Comparison of ENCODE assay signal across 8 cellular contexts in genomic region chr9:13033959-13034695, GRCh38.
DNase-seq lines count a peak whose midpoint lies in the region; ATAC-seq, FAIRE-seq and TF ChIP-seq lines count a peak whose summit lies in the region.
"Had no signal": no experiment of that assay in that cellular context is flagged by ENCODE, and none has a peak within 500 bp of the region (broad histone marks: within the 10 kb centered on the region; RNA-seq: fewer than 3 reads in every experiment).

No MANE protein-coding gene starts in this region.

- H3K4me3 ChIP-seq in PC-3 (ENCODE audit: low read length) (peak overlapping the region; percentile 65), H1 (ENCODE audit: extremely low read depth in 1 of 4, insufficient read depth in 2 of 4, low read depth in 3 of 4, low read length in 4 of 4) (no peak overlapping the region), upper lobe of right lung (peak overlapping the region; percentile 25)

- H3F3A ChIP-seq in PC-3 (ENCODE audit: low read length, unreplicated experiment), result no peaks in the 10 kb centered on the region

- intact Hi-C loops in PC-3 (cut with micrococcal nuclease), result loop anchor here (1.0 to 10.0 kb wide), 5 partner anchors 50 to 321 kb away; no protein-coding TSS in a partner anchor
- intact Hi-C loops in upper lobe of right lung (cut with DNase I), result no loop called here

- H4K8ac ChIP-seq in H1 (ENCODE audit: extremely low read depth, insufficient read depth, low read length), result no peak overlapping the region

- no peak overlapping the region for H3K27ac Mint-ChIP-seq in activated CD8-positive, alpha-beta memory T cell treated with anti-CD3 and anti-CD28 coated beads, Interleukin-2, amount 10 ng/mL, durations not matched to agents 7 days and 5 days

- H3K4me3 Mint-ChIP-seq in activated CD8-positive, alpha-beta memory T cell treated with anti-CD3 and anti-CD28 coated beads, Interleukin-2, amount 10 ng/mL, durations not matched to agents 7 days and 5 days, result no peak overlapping the region
- H3K4me3 Mint-ChIP-seq: stimulated activated naive CD8-positive, alpha-beta T cell treated with anti-CD3 and anti-CD28 coated beads, Interleukin-15, amount 100 ng/mL, for 72 hours had no signal

- ATAC-seq in PC-3 (peak; percentile 81), upper lobe of right lung (peak; percentile 96)
- no peak for ATAC-seq in activated CD8-positive, alpha-beta memory T cell treated with anti-CD3 and anti-CD28 coated beads, Interleukin-2, amount 10 ng/mL, durations not matched to agents 7 days and 5 days
- ATAC-seq: stimulated activated naive CD8-positive, alpha-beta T cell treated with anti-CD3 and anti-CD28 coated beads, Interleukin-15, amount 100 ng/mL, for 72 hours had no signal

- H3K79me2 ChIP-seq in PC-3 (ENCODE audit: low read length) (no peaks in the 10 kb centered on the region), H1 (ENCODE audit: control insufficient read depth in 1 of 2, insufficient read depth in 2 of 2, low read length in 2 of 2) (no peaks in the 10 kb centered on the region)

- H2BK120ac ChIP-seq in H1 (replicated peaks; ENCODE audit: low read depth, low read length), result no peak overlapping the region

- H3K27me3 ChIP-seq in PC-3 (ENCODE audit: low read length) (no peaks in the 10 kb centered on the region), H1 (replicated peaks in 1 of 4; ENCODE audit: control insufficient read depth in 3 of 4, extremely low read depth in 1 of 4, insufficient read depth in 3 of 4, low read length in 3 of 4) (no peaks in the 10 kb centered on the region), upper lobe of right lung (no peaks in the 10 kb centered on the region)

- no peak overlapping the region for H3K23ac ChIP-seq in H1 (ENCODE audit: insufficient read length)

- no peak for TF ChIP-seq EP300 in H1 (IDR thresholded peaks at IDR 0.05; ENCODE audit: borderline replicate concordance in 1 of 2, low read depth in 2 of 2, low read length in 2 of 2)

- H2AFZ ChIP-seq in PC-3 (ENCODE audit: low read length) (peak overlapping the region; percentile 84), H1 (ENCODE audit: low read length) (no peak overlapping the region; the same call in 1 of the 2 replicates)

- no peak overlapping the region for H2BK20ac ChIP-seq in H1 (ENCODE audit: low read length)

- no peaks in the 10 kb centered on the region for H3K9me2 ChIP-seq in PC-3 (replicated peaks; ENCODE audit: low read length)

- peak; percentile 66 for DNase-seq in KBM-7
- DNase-seq in PC-3, result peak; percentile 84
- DNase-seq in H1 (ENCODE audit: low read depth in 1 of 2, low spot score in 2 of 2), result peak; percentile 49 to 84
- DNase-seq in medulla oblongata (ENCODE audit: extremely low spot score), result peak; percentile 82
- DNase-seq in upper lobe of right lung, result peak; percentile 73
- DNase-seq in activated CD8-positive, alpha-beta memory T cell treated with anti-CD3 and anti-CD28 coated beads, Interleukin-2, amount 10 ng/mL, durations not matched to agents 7 days and 5 days, result no peak

- H4K5ac ChIP-seq in H1 (ENCODE audit: insufficient read length, low read depth, low read length), result no peak overlapping the region

- BruUV-seq in PC-3 (replicated peaks; lab: Mats Ljungman, UMichigan), result no TSS peak

- H2BK12ac ChIP-seq in H1 (ENCODE audit: low read depth, low read length), result no peak overlapping the region

- H4K91ac ChIP-seq in H1 (replicated peaks; ENCODE audit: insufficient read length, low read length), result no peak overlapping the region

- peak overlapping the region; percentile 31; the same call in 1 of the 2 replicates for H3K27ac ChIP-seq in PC-3 (ENCODE audit: low read length)
- no peak overlapping the region for H3K27ac ChIP-seq in H1 (ENCODE audit: low read depth, low read length)
- peak overlapping the region; percentile 42 for H3K27ac ChIP-seq in upper lobe of right lung

- 33% methylated on average over 19 of the region's 19 CpGs; no CpG with 5 or more reads in 1 of the 2 experiments for WGBS in H1 (ENCODE audit: extremely low coverage in 1 of 2, insufficient coverage in 1 of 2, insufficient read length in 1 of 2, insufficient replicate concordance in 2 of 2, low coverage in 1 of 2, low lambda C conversion rate in 2 of 2, missing lambda C conversion rate in 1 of 2), 2 experiments

- POLR2A ChIA-PET in PC-3 (lab: Charles Lee; ENCODE audit: unreplicated experiment), result no interaction called here
- POLR2A ChIA-PET in H1 (lab: Charles Lee; ENCODE audit: partially characterized antibody), result interaction anchor here (1.3 kb wide), 1 partner anchor 315 kb away, joined by 4 read pairs; no protein-coding TSS in a partner anchor

- H3K9me3 Mint-ChIP-seq in activated CD8-positive, alpha-beta memory T cell treated with anti-CD3 and anti-CD28 coated beads, Interleukin-2, amount 10 ng/mL, durations not matched to agents 7 days and 5 days (ENCODE audit: low read depth), result peaks cover 2% of the 10 kb centered on the region

- H3K36me3 ChIP-seq in PC-3 (ENCODE audit: low read depth, low read length), result no peaks in the 10 kb centered on the region
- no peaks in the 10 kb centered on the region for H3K36me3 ChIP-seq in H1 (ENCODE audit: control insufficient read depth in 2 of 4, insufficient read depth in 4 of 4, low read length in 3 of 4)
- H3K36me3 ChIP-seq in upper lobe of right lung, result no peaks in the 10 kb centered on the region

- no peak overlapping the region for H2AK5ac ChIP-seq in H1 (ENCODE audit: low read depth, low read length)

- H3K4me1 ChIP-seq in PC-3 (ENCODE audit: insufficient read depth, low read length) (peaks cover 26% of the 10 kb centered on the region), H1 (replicated peaks in 1 of 4; ENCODE audit: control insufficient read depth in 3 of 4, insufficient read depth in 4 of 4, low read length in 3 of 4) (no peaks in the 10 kb centered on the region), upper lobe of right lung (peaks cover 6% of the 10 kb centered on the region)

- TF ChIP-seq CTCF in GM12873 (IDR thresholded peaks at IDR 0.05; ENCODE audit: insufficient read depth, low read depth, low read length, missing control alignments) (peak; percentile 71), PC-3 (conservative IDR thresholded peaks at IDR 0.05; ENCODE audit: low read depth, low read length) (peak; percentile 79), H1 (IDR thresholded peaks at IDR 0.05; ENCODE audit: control extremely low read depth in 1 of 3, insufficient read depth in 1 of 3, low read depth in 1 of 3, low read length in 3 of 3) (peak; percentile 77 to 85 (median 84)), upper lobe of right lung (IDR thresholded peaks at IDR 0.05) (peak; percentile 70)

- peak; percentile 92 to 97 for TF ChIP-seq RAD21 in H1 (IDR thresholded peaks at IDR 0.05 in 1 of 2, conservative IDR thresholded peaks at IDR 0.05 in 1 of 2; ENCODE audit: low read depth in 2 of 2, low read length in 2 of 2)

- no peak overlapping the region for H3K14ac ChIP-seq in H1 (ENCODE audit: insufficient read length)

- in situ Hi-C loops in KBM-7 (cut with MboI; ENCODE audit: low pct_unique_long_range_greater_than_20kb, low sequenced_read_pairs), result no loop called here

- H3K9me3 ChIP-seq in PC-3 (ENCODE audit: low read length) (no peaks in the 10 kb centered on the region), H1 (ENCODE audit: insufficient read depth in 2 of 2, low read depth in 1 of 2, low read length in 1 of 2) (peaks cover 0 to 5% of the 10 kb centered on the region in 2 experiments; a peak in 2 of 4 replicates), upper lobe of right lung (no peaks in the 10 kb centered on the region)

- no peak overlapping the region for H3K56ac ChIP-seq in H1 (replicated peaks; ENCODE audit: insufficient read length, low read depth, low read length)

- H3K36me3 Mint-ChIP-seq in activated CD8-positive, alpha-beta memory T cell treated with anti-CD3 and anti-CD28 coated beads, Interleukin-2, amount 10 ng/mL, durations not matched to agents 7 days and 5 days, result no peaks in the 10 kb centered on the region

- H3K79me1 ChIP-seq in H1 (ENCODE audit: low read depth, low read length), result no peaks in the 10 kb centered on the region

- no peak overlapping the region for H2BK15ac ChIP-seq in H1 (ENCODE audit: low read length)

- H3K9ac ChIP-seq in PC-3 (ENCODE audit: low read length), result peak overlapping the region; percentile 54
- no peak overlapping the region for H3K9ac ChIP-seq in H1 (replicated peaks in 1 of 4; ENCODE audit: extremely low read depth in 1 of 4, low read depth in 3 of 4, low read length in 3 of 4)

- peak; percentile 95 for FAIRE-seq in H1 (lab: Jason Lieb, UNC)

- TF ChIP-seq POLR2A in H1 (IDR thresholded peaks at IDR 0.05; ENCODE audit: control extremely low read depth in 1 of 2, low read depth in 2 of 2, low read length in 2 of 2), result no peak

- CTCF ChIA-PET in PC-3 (lab: Charles Lee), result interaction anchor here (0.6 to 0.7 kb wide), 4 partner anchors 53 to 1319 kb away, joined by 4 to 5 read pairs (median 4); no protein-coding TSS in a partner anchor
- CTCF ChIA-PET in H1 (lab: Charles Lee; ENCODE audit: partially characterized antibody), result interaction anchor here (0.6 to 2.8 kb wide), 28 partner anchors 11 to 1720 kb away, joined by 3 to 49 read pairs (median 4); no protein-coding TSS in a partner anchor
- CTCF ChIA-PET in activated CD8-positive, alpha-beta memory T cell treated with anti-CD3 and anti-CD28 coated beads, Interleukin-2, amount 10 ng/mL, durations not matched to agents 7 days and 5 days (lab: Charles Lee), result interaction anchor here (0.7 kb wide), 1 partner anchor 47 kb away, joined by 3 read pairs; no protein-coding TSS in a partner anchor

- no peak overlapping the region for H2BK5ac ChIP-seq in H1 (ENCODE audit: low read depth, low read length)

- no peak overlapping the region for H3K4ac ChIP-seq in H1 (replicated peaks; ENCODE audit: insufficient read length, low read depth, low read length)

- H4K20me1 ChIP-seq in PC-3 (ENCODE audit: low read length) (no peaks in the 10 kb centered on the region), H1 (replicated peaks in 1 of 2; ENCODE audit: control insufficient read depth in 1 of 2, insufficient read depth in 2 of 2, low read length in 2 of 2) (no peaks in the 10 kb centered on the region)

- H3K4me1 Mint-ChIP-seq in activated CD8-positive, alpha-beta memory T cell treated with anti-CD3 and anti-CD28 coated beads, Interleukin-2, amount 10 ng/mL, durations not matched to agents 7 days and 5 days, result no peaks in the 10 kb centered on the region
- H3K4me1 Mint-ChIP-seq: stimulated activated naive CD8-positive, alpha-beta T cell treated with anti-CD3 and anti-CD28 coated beads, Interleukin-15, amount 100 ng/mL, for 72 hours had no signal

- H3K18ac ChIP-seq in H1 (ENCODE audit: extremely low read depth, low read length), result no peak overlapping the region

- peak overlapping the region; percentile 89 for H3K4me2 ChIP-seq in PC-3 (ENCODE audit: low read length)
- H3K4me2 ChIP-seq in H1 (ENCODE audit: insufficient read depth in 1 of 2, low read depth in 2 of 2, low read length in 2 of 2), result peak overlapping the region in 1 of 2 experiments; percentile 34; a peak in 1 of 4 replicates

- H3K23me2 ChIP-seq in H1 (ENCODE audit: low read depth, low read length), result no peaks in the 10 kb centered on the region

- H3K27me3 Mint-ChIP-seq in activated CD8-positive, alpha-beta memory T cell treated with anti-CD3 and anti-CD28 coated beads, Interleukin-2, amount 10 ng/mL, durations not matched to agents 7 days and 5 days, result no peaks in the 10 kb centered on the region
- H3K27me3 Mint-ChIP-seq: stimulated activated naive CD8-positive, alpha-beta T cell treated with anti-CD3 and anti-CD28 coated beads, Interleukin-15, amount 100 ng/mL, for 72 hours had no signal

TF ChIP-seq in H1, 55 proteins besides CTCF, POLR2A, EP300 and RAD21 (continues in another document):
- no peak for TF ChIP-seq JUN (IDR thresholded peaks at IDR 0.05; ENCODE audit: low read depth, low read length)

Comparison
In these comparisons a context has a peak if more than half of its experiments do, and no peak if none do; other contexts are left out.
1. H3K4me3 ChIP-seq: peak in PC-3 (single experiment) and upper lobe of right lung (single experiment); none in H1 (0 of 4).
2. Peak in every context shown above with its lines, with median percentiles within 50 percentile points of each other: CTCF ChIP-seq.